ENCODE assay signal across 8 cellular contexts in genomic region chr5:173144200-173145176, GRCh38. TPM values are rescaled to one million over a fixed set of nuclear protein-coding genes. Genes with fewer than 3 reads are reported as not detected.
DNase-seq lines count a peak whose midpoint lies in the region; ATAC-seq and TF ChIP-seq lines count a peak whose summit lies in the region.

BNIP1 (plus strand) TSS chr5:173144531; CDS start chr5:173144546, 15 bp downstream.

- POLR2A ChIA-PET in Panc1 (lab: Charles Lee), result no interaction called here

- peak within 1 kb of the TSS; percentile 99 for H3K4me3 Mint-ChIP-seq in activated T-cell treated with anti-CD3 and anti-CD28 coated beads, Interleukin-2, amount 50 U/mL, for 4 hours

- H3K9me3 ChIP-seq in Panc1 (ENCODE audit: control insufficient read depth, insufficient read depth, low read depth, low read length) (no peaks in the 10 kb centered on the region), esophagus (ENCODE audit: control insufficient read depth in 2 of 2, insufficient read depth in 1 of 2, low read depth in 1 of 2, low read length in 1 of 2) (no peaks in the 10 kb centered on the region), mucosa of stomach (ENCODE audit: control insufficient read depth, low read length) (no peaks in the 10 kb centered on the region)

- no peak within 1 kb of the TSS for H3K4me3 ChIP-seq in KMS-11 (IDR thresholded peaks at IDR 0.05; ENCODE audit: insufficient read depth, low read depth, low read length)
- peak within 1 kb of the TSS; percentile 88 to 93 for H3K4me3 ChIP-seq in Panc1 (ENCODE audit: low read depth in 2 of 2, low read length in 2 of 2)
- H3K4me3 ChIP-seq in esophagus (ENCODE audit: low read depth in 1 of 2, low read length in 2 of 2), result peak within 1 kb of the TSS; percentile 85 to 96
- H3K4me3 ChIP-seq in mucosa of stomach (ENCODE audit: low read length), result peak within 1 kb of the TSS; percentile 96

- H3K4me2 ChIP-seq in KMS-11, result peak within 1 kb of the TSS; percentile 23; the same call in 1 of the 2 replicates

- H3K9ac ChIP-seq in KMS-11 (peak within 1 kb of the TSS; percentile 81), mucosa of stomach (ENCODE audit: low read length) (peak within 1 kb of the TSS; percentile 98)

- in situ Hi-C loops in Panc1 (cut with HindIII; ENCODE audit: low pct_unique_long_range_greater_than_20kb, low sequenced_read_pairs), result no loop called here

- intact Hi-C loops in Panc1 (cut with micrococcal nuclease; ENCODE audit: unreplicated experiment), result loop anchor here (5.0 kb wide), 1 partner anchor 162 kb away; the partner anchor contains the start of gene ATP6V0E1

- no peaks in the 10 kb centered on the region for H3K27me3 Mint-ChIP-seq in activated T-cell treated with anti-CD3 and anti-CD28 coated beads, Interleukin-2, amount 50 U/mL, for 4 hours (ENCODE audit: low read depth)

- WGBS in esophagus, 2 donors, result 1% methylated on average over 48 of the region's 48 CpGs

- peak within 1 kb of the TSS; percentile 67 for H3K27ac ChIP-seq in KMS-11
- H3K27ac ChIP-seq in Panc1 (ENCODE audit: low read length), result peak within 1 kb of the TSS; percentile 92
- H3K27ac ChIP-seq in esophagus (ENCODE audit: low read depth in 2 of 2, low read length in 1 of 2), result peak within 1 kb of the TSS; percentile 89 to 97

- no TSS peak for BruUV-seq in Panc1 (replicated peaks; lab: Mats Ljungman, UMichigan)

- H3K4me1 Mint-ChIP-seq in activated T-cell treated with anti-CD3 and anti-CD28 coated beads, Interleukin-2, amount 50 U/mL, for 4 hours (ENCODE audit: low read depth), result peaks cover 10% of the 10 kb centered on the region

- H2AFZ ChIP-seq in KMS-11 (ENCODE audit: low read depth), result peak within 1 kb of the TSS; percentile 88

- H3K79me2 ChIP-seq in KMS-11 (ENCODE audit: insufficient read depth, low read depth), result no peaks in the 10 kb centered on the region

- H3K9me3 Mint-ChIP-seq in activated T-cell treated with anti-CD3 and anti-CD28 coated beads, Interleukin-2, amount 50 U/mL, for 4 hours, result peaks cover 4% of the 10 kb centered on the region

- no peaks in the 10 kb centered on the region for H4K20me1 ChIP-seq in KMS-11 (ENCODE audit: insufficient read depth)

- DNase-seq in DMS79 treated with DMSO at 0.1 percent for 48 hours (lab: John Stamatoyannopoulos, UW) (peak; percentile 70), Panc1 (ENCODE audit: low read depth, low spot score) (peak; percentile 86)
- peak; percentile 96 for DNase-seq in activated T-cell treated with anti-CD3 and anti-CD28 coated beads, Interleukin-2, amount 50 U/mL, for 4 hours
- DNase-seq in stimulated activated CD8-positive, alpha-beta memory T cell treated with anti-CD3 and anti-CD28 coated beads, Interleukin-7, amount 100 ng/mL, for 1 hour (ENCODE audit: low read depth in 2 of 2), result peak; percentile 89 to 95

- H3K4me1 ChIP-seq in KMS-11 (ENCODE audit: low read depth, poor library complexity, severe bottlenecking), result peaks cover 8% of the 10 kb centered on the region
- peaks cover 6% of the 10 kb centered on the region; the same call in 1 of the 2 replicates for H3K4me1 ChIP-seq in Panc1 (ENCODE audit: control insufficient read depth, insufficient read depth, low read length)
- H3K4me1 ChIP-seq in esophagus (ENCODE audit: control insufficient read depth in 2 of 2, insufficient read depth in 2 of 2, low read length in 1 of 2), result peaks cover 0 to 3% of the 10 kb centered on the region in 2 donors
- no peaks in the 10 kb centered on the region for H3K4me1 ChIP-seq in mucosa of stomach (ENCODE audit: control insufficient read depth, insufficient read depth, low read length)

- ATAC-seq in GM21737 (IDR thresholded peaks at IDR 0.05; ENCODE audit: unreplicated experiment), result peak; percentile 84
- ATAC-seq in Panc1, result peak; percentile 97
- peak; percentile 95 for ATAC-seq in activated T-cell treated with anti-CD3 and anti-CD28 coated beads, Interleukin-2, amount 50 U/mL, for 4 hours

- no peaks in the 10 kb centered on the region for H3K27me3 ChIP-seq in KMS-11 (ENCODE audit: insufficient read depth, low read depth)
- H3K27me3 ChIP-seq in Panc1 (ENCODE audit: control insufficient read depth, insufficient read depth, low read length), result no peaks in the 10 kb centered on the region
- no peaks in the 10 kb centered on the region for H3K27me3 ChIP-seq in esophagus (ENCODE audit: control insufficient read depth in 1 of 2, insufficient read depth in 2 of 2, low read length in 2 of 2)
- H3K27me3 ChIP-seq in mucosa of stomach (ENCODE audit: control insufficient read depth, insufficient read depth, low read length), result no peaks in the 10 kb centered on the region

- TF ChIP-seq CTCF in KMS-11 (conservative IDR thresholded peaks at IDR 0.05; ENCODE audit: low read depth, low read length) (peak; percentile 63), Panc1 (IDR thresholded peaks at IDR 0.05) (peak; percentile 98)

- CTCF ChIA-PET in Panc1 (lab: Charles Lee), result interaction anchor here (0.7 to 1.0 kb wide), 3 partner anchors 87 to 163 kb away, joined by 3 read pairs; no protein-coding TSS in a partner anchor

- H3K36me3 Mint-ChIP-seq in activated T-cell treated with anti-CD3 and anti-CD28 coated beads, Interleukin-2, amount 50 U/mL, for 4 hours (ENCODE audit: insufficient read depth), result peaks cover 13% of the 10 kb centered on the region

- H3K36me3 ChIP-seq in KMS-11 (ENCODE audit: insufficient read depth) (no peaks in the 10 kb centered on the region), Panc1 (ENCODE audit: control insufficient read depth, insufficient read depth, low read length) (peaks cover 2% of the 10 kb centered on the region; the same call in 1 of the 2 replicates), esophagus (ENCODE audit: control insufficient read depth in 2 of 2, insufficient read depth in 2 of 2, low read length in 1 of 2) (peaks cover 0 to 2% of the 10 kb centered on the region in 2 donors), mucosa of stomach (ENCODE audit: control insufficient read depth, insufficient read depth, low read length) (no peaks in the 10 kb centered on the region)

RNA-seq across cellular contexts. Expression of gene BNIP1, which starts in this region (rescaled TPM):
- total RNA-seq in Panc1 (2021; ENCODE audit: unreplicated experiment), result 12.3 TPM
- 8.6 TPM for polyA plus RNA-seq in Panc1 (2012; ENCODE audit: insufficient read length)
- total RNA-seq in activated T-cell treated with anti-CD3 and anti-CD28 coated beads, Interleukin-2, amount 50 U/mL, for 4 hours, result 10 to 100 TPM; 31.1 to 33.4 (median 31.7) TPM
- 10 to 100 TPM in 1 of 2 donors, 1 to 10 TPM in 1; 6.8 to 11.7 TPM for polyA plus RNA-seq in esophagus
